Comparison of ENCODE assay signal across 1 cellular context in genomic region chr14:31286456-31287293, GRCh38.
TF ChIP-seq lines count a peak whose summit lies in the region.

No MANE protein-coding gene starts in this region.

TF ChIP-seq in HepG2, 621 proteins besides CTCF, POLR2A, EP300 and RAD21 (continued from another document and continues in another):
- TF ChIP-seq RARG (CRISPR knock-in tag; IDR thresholded peaks at IDR 0.05; ENCODE audit: low read depth) (no peak), POGK (CRISPR knock-in tag; conservative IDR thresholded peaks at IDR 0.05) (no peak), CHCHD3 (CRISPR knock-in tag; IDR thresholded peaks at IDR 0.05) (no peak), ZBTB37 (CRISPR knock-in tag; IDR thresholded peaks at IDR 0.05) (no peak), ZC3H13 (CRISPR knock-in tag; IDR thresholded peaks at IDR 0.05) (no peak), USF2 (IDR thresholded peaks at IDR 0.05; ENCODE audit: low read depth, low read length) (no peak), USF2 (CRISPR knock-in tag; IDR thresholded peaks at IDR 0.05; ENCODE audit: borderline replicate concordance) (no peak), ZBTB46 (CRISPR knock-in tag; IDR thresholded peaks at IDR 0.05; ENCODE audit: borderline replicate concordance) (no peak; the same call in 1 of the 2 replicates), ZNF747 (CRISPR knock-in tag; IDR thresholded peaks at IDR 0.05; ENCODE audit: borderline replicate concordance) (no peak), ZNF484 (CRISPR knock-in tag; IDR thresholded peaks at IDR 0.05; ENCODE audit: borderline replicate concordance, low read depth) (no peak), FUBP1 (CRISPR knock-in tag; IDR thresholded peaks at IDR 0.05; ENCODE audit: borderline replicate concordance) (0 out of 2 replicates have a peak, but pooled peaks have one; percentile 95), YEATS4 (CRISPR knock-in tag; IDR thresholded peaks at IDR 0.05; ENCODE audit: borderline replicate concordance) (no peak), ZNF772 (CRISPR knock-in tag; IDR thresholded peaks at IDR 0.05) (peak; percentile 88), KAT2B (IDR thresholded peaks at IDR 0.05; ENCODE audit: borderline replicate concordance, low read depth, low read length) (no peak), ASH2L (IDR thresholded peaks at IDR 0.05; ENCODE audit: insufficient read length, low read depth, low read length) (no peak), HOXA9 (CRISPR knock-in tag; IDR thresholded peaks at IDR 0.05; ENCODE audit: borderline replicate concordance) (no peak), RXRB (CRISPR knock-in tag; IDR thresholded peaks at IDR 0.05; ENCODE audit: borderline replicate concordance) (peak; percentile 69; the same call in 1 of the 2 replicates), ZKSCAN5 (CRISPR knock-in tag; IDR thresholded peaks at IDR 0.05) (no peak), YY1 (IDR thresholded peaks at IDR 0.05; ENCODE audit: insufficient read depth, insufficient replicate concordance, low read depth, low read length) (no peak), HNRNPH1 (optimal IDR thresholded peaks at IDR 0.05; ENCODE audit: low read depth, low read length) (no peak), MEIS1 (CRISPR knock-in tag; IDR thresholded peaks at IDR 0.05; ENCODE audit: borderline replicate concordance) (no peak), PHF8 (CRISPR knock-in tag; IDR thresholded peaks at IDR 0.05) (no peak; the same call in 1 of the 2 replicates), ZNF782 (CRISPR knock-in tag; IDR thresholded peaks at IDR 0.05; ENCODE audit: borderline replicate concordance) (peak; percentile 89; the same call in 1 of the 2 replicates), NR2F2 (IDR thresholded peaks at IDR 0.05; ENCODE audit: borderline replicate concordance, low read depth) (peak; percentile 34; the same call in 1 of the 2 replicates), PAF1 (CRISPR knock-in tag; IDR thresholded peaks at IDR 0.05) (no peak), ZNF317 (CRISPR knock-in tag; IDR thresholded peaks at IDR 0.05) (no peak), SALL1 (CRISPR knock-in tag; IDR thresholded peaks at IDR 0.05) (peak; percentile 99), ZNF577 (CRISPR knock-in tag; IDR thresholded peaks at IDR 0.05; ENCODE audit: borderline replicate concordance, low read depth) (no peak), ZNF619 (CRISPR knock-in tag; IDR thresholded peaks at IDR 0.05) (peak; percentile 89; the same call in 1 of the 2 replicates), MIER2 (CRISPR knock-in tag; IDR thresholded peaks at IDR 0.05) (peak; percentile 84), MTA3 (CRISPR knock-in tag; IDR thresholded peaks at IDR 0.05) (no peak), GTF3A (CRISPR knock-in tag; conservative IDR thresholded peaks at IDR 0.05) (0 out of 2 replicates have a peak, but pooled peaks have one; percentile 55), AKNA (CRISPR knock-in tag; IDR thresholded peaks at IDR 0.05; ENCODE audit: borderline replicate concordance) (no peak), PAXIP1 (CRISPR knock-in tag; conservative IDR thresholded peaks at IDR 0.05) (0 out of 2 replicates have a peak, but pooled peaks have one; percentile 27), RNF219 (CRISPR knock-in tag; IDR thresholded peaks at IDR 0.05) (no peak)
